10 cellular contexts compared by ENCODE assay signal in the genomic region with DNA sequence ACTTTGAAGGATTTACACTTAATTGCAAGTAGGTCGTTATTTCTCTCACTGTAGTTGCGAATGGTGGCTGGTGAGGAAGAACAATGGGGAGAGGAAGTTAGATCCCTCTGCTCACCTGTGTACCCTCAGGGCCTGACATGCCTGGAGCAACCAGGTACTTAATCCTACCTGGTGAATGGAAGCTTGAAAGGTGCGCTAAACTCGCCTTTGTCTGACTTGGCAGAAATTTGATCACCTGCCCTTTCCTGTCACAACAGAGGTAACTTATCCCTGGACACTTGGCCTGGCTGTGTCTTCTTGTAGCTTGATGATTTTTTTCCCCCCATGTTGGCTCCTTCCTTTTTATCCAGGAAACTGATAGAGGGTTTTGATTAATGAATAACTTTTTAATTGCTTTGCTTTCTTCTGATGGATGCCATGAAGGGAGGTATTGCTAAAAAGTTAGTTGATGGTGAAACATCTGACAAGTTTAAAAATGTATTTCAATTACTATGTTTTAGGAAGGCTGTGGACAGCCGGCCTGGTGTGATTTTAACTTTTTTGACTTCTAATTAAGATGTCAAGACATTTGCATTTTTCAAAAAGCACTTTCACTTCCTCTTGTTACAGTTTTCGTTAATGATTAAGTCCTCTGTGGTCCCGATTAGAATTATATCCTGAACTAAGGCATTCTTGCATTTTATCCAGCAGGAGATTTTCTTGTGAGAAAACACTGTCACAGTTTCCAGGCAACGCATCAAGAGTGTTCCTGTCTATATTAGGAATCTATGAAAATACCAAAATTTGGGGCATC. TPM values are rescaled to one million over a fixed set of nuclear protein-coding genes. Genes with fewer than 3 reads are reported as not detected.
DNase-seq lines count a peak whose midpoint lies in the region; ATAC-seq, FAIRE-seq and TF ChIP-seq lines count a peak whose summit lies in the region.
"Had no signal": no experiment of that assay in that cellular context is flagged by ENCODE, and none has a peak within 500 bp of the region (broad histone marks: within the 10 kb centered on the region; RNA-seq: fewer than 3 reads in every experiment).

No MANE protein-coding gene starts in this region.

- no peak for FAIRE-seq in frontal cortex (lab: Jason Lieb, UNC)
- FAIRE-seq: TTC549 had no signal

- H3K9me3 ChIP-seq in testis, result no peaks in the 10 kb centered on the region

- H3K4me1 ChIP-seq in testis, result no peaks in the 10 kb centered on the region

- no peaks in the 10 kb centered on the region for H3K27me3 ChIP-seq in testis

- peaks cover 34% of the 10 kb centered on the region for H3K27me3 Mint-ChIP-seq in nephron progenitor cell (ENCODE audit: low read depth, poor library complexity)

- no peak for TF ChIP-seq CTCF in nephron progenitor cell (IDR thresholded peaks at IDR 0.05)
- no peak for TF ChIP-seq CTCF in testis (IDR thresholded peaks at IDR 0.05)

- H3K4me3 Mint-ChIP-seq in nephron progenitor cell, result peak overlapping the region; percentile 43

- no peak overlapping the region for H3K27ac ChIP-seq in testis
- H3K27ac ChIP-seq: HL-60 had no signal

- H3K4me3 ChIP-seq in testis, result no peak overlapping the region

- intact Hi-C loops in testis (cut with DNase I; ENCODE audit: low total_unique reads), result no loop called here

- DNase-seq in NCI-H510A (lab: John Stamatoyannopoulos, UW) (peak; percentile 54), nephron progenitor cell (no peak), frontal cortex (ENCODE audit: low spot score in 2 of 2) (no peak), Kasumi-1 (lab: John Stamatoyannopoulos, UW) (no peak), testis (no peak)
- no peak for DNase-seq in activated effector memory CD4-positive, alpha-beta T cell treated with anti-CD3 and anti-CD28 coated beads, Interleukin-2, amount 50 U/mL, for 16 hours

- ATAC-seq in GM19043 (IDR thresholded peaks at IDR 0.05; ENCODE audit: low read depth, unreplicated experiment) (peak; percentile 78), HG02943 (IDR thresholded peaks at IDR 0.05; ENCODE audit: low read depth, unreplicated experiment) (peak; percentile 76)

- H3K27ac Mint-ChIP-seq in nephron progenitor cell, result peak overlapping the region; percentile 78

- TF ChIP-seq POLR2A in testis (IDR thresholded peaks at IDR 0.05), result no peak

- H3K9me3 Mint-ChIP-seq in nephron progenitor cell, result peaks cover 21% of the 10 kb centered on the region

- H3K36me3 ChIP-seq in testis (ENCODE audit: low read depth, missing control alignments), result no peaks in the 10 kb centered on the region

- H3K36me3 Mint-ChIP-seq in nephron progenitor cell (ENCODE audit: low read depth), result peaks cover 13% of the 10 kb centered on the region

- peaks cover 29% of the 10 kb centered on the region for H3K4me1 Mint-ChIP-seq in nephron progenitor cell

- whole genome bisulfite sequencing in testis, 2 donors, result 76 to 78% methylated on average over 8 of the region's 8 CpGs

RNA-seq across cellular contexts. Expression of gene SGPP2, which starts 9.2 kb away (rescaled TPM):
- total RNA-seq in frontal cortex, result 0.82 TPM
- 1 to 10 TPM; 3.0 to 3.1 TPM for total RNA-seq in testis
- 5.9 TPM for polyA plus RNA-seq in testis (ENCODE audit: insufficient read depth, low read depth, low replicate concordance)
